Comparison of ENCODE assay signal across 1 cellular context in the genomic region with DNA sequence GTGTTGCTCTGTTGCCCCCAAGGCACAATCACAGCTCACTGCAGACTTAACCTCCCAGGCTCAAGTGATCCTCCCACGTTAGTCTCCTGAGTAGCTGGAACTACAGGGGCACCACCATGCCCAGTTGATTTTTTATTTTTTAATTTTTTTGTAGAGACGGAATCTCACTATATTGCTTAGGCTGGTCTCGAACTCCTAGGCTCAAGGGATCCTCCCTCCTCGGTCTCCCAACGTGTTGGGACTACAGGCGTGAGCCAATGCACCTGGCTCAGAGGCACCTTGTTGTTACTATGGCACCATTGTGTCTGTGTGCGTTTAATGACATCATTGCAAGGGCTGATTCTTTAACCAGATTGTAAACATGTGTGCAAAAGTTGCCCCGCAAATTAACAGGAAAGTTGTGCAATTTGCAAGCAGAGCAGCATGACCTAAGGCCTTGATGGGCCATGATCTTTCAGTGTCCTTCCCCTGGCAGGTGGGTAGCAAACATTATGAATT.
A peak's percentile ranks its signal among the peaks of the same experiment; 100 is the strongest.
TF ChIP-seq lines count a peak whose summit lies in the region.

No MANE protein-coding gene starts in this region.

TF ChIP-seq in HepG2, 621 proteins besides CTCF, POLR2A, EP300 and RAD21 (continued from another document and continues in another):
- TF ChIP-seq, protein P1, sequence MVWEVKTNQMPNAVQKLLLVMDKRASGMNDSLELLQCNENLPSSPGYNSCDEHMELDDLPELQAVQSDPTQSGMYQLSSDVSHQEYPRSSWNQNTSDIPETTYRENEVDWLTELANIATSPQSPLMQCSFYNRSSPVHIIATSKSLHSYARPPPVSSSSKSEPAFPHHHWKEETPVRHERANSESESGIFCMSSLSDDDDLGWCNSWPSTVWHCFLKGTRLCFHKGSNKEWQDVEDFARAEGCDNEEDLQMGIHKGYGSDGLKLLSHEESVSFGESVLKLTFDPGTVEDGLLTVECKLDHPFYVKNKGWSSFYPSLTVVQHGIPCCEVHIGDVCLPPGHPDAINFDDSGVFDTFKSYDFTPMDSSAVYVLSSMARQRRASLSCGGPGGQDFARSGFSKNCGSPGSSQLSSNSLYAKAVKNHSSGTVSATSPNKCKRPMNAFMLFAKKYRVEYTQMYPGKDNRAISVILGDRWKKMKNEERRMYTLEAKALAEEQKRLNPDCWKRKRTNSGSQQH (CRISPR knock-in tag; IDR thresholded peaks at IDR 0.05; ENCODE audit: low read depth): peak; percentile 89
- TF ChIP-seq ZIK1 (CRISPR knock-in tag; IDR thresholded peaks at IDR 0.05; ENCODE audit: borderline replicate concordance, low read depth): no peak
- TF ChIP-seq NFRKB (IDR thresholded peaks at IDR 0.05): no peak
- TF ChIP-seq ZNF180 (CRISPR knock-in tag; IDR thresholded peaks at IDR 0.05; ENCODE audit: borderline replicate concordance, low read depth): no peak
- no peak for TF ChIP-seq RBAK (CRISPR knock-in tag; IDR thresholded peaks at IDR 0.05)
- no peak for TF ChIP-seq ZNF333 (CRISPR knock-in tag; IDR thresholded peaks at IDR 0.05; ENCODE audit: borderline replicate concordance)
- TF ChIP-seq ZNF143 (CRISPR knock-in tag; IDR thresholded peaks at IDR 0.05): 0 out of 2 replicates have a peak, but pooled peaks have one; percentile 28
- TF ChIP-seq TOE1 (CRISPR knock-in tag; IDR thresholded peaks at IDR 0.05): no peak
- TF ChIP-seq MLLT10 (CRISPR knock-in tag; IDR thresholded peaks at IDR 0.05): no peak
- no peak for TF ChIP-seq THAP9 (CRISPR knock-in tag; IDR thresholded peaks at IDR 0.05; ENCODE audit: borderline replicate concordance)
- TF ChIP-seq NFE2L1 (CRISPR knock-in tag; IDR thresholded peaks at IDR 0.05; ENCODE audit: borderline replicate concordance): no peak
- TF ChIP-seq, protein P2, sequence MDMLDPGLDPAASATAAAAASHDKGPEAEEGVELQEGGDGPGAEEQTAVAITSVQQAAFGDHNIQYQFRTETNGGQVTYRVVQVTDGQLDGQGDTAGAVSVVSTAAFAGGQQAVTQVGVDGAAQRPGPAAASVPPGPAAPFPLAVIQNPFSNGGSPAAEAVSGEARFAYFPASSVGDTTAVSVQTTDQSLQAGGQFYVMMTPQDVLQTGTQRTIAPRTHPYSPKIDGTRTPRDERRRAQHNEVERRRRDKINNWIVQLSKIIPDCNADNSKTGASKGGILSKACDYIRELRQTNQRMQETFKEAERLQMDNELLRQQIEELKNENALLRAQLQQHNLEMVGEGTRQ (IDR thresholded peaks at IDR 0.05; ENCODE audit: low read depth, low read length): no peak
- TF ChIP-seq, protein P2 (CRISPR knock-in tag; IDR thresholded peaks at IDR 0.05; ENCODE audit: borderline replicate concordance): no peak
- TF ChIP-seq HMG20A (CRISPR knock-in tag; IDR thresholded peaks at IDR 0.05; ENCODE audit: borderline replicate concordance): peak; percentile 97
- TF ChIP-seq MTF1 (CRISPR knock-in tag; IDR thresholded peaks at IDR 0.05): no peak
- TF ChIP-seq ZNF446 (CRISPR knock-in tag; IDR thresholded peaks at IDR 0.05): no peak
- TF ChIP-seq AFF4 (CRISPR knock-in tag; IDR thresholded peaks at IDR 0.05): 0 out of 2 replicates have a peak, but pooled peaks have one; percentile 49
- TF ChIP-seq BRCA1 (CRISPR knock-in tag; IDR thresholded peaks at IDR 0.05): peak; percentile 80; the same call in 1 of the 2 replicates
- TF ChIP-seq ZBTB20 (CRISPR knock-in tag; IDR thresholded peaks at IDR 0.05; ENCODE audit: borderline replicate concordance, low read depth): peak; percentile 93; the same call in 1 of the 2 replicates
- peak; percentile 99 for TF ChIP-seq FOXO1 (CRISPR knock-in tag; IDR thresholded peaks at IDR 0.05)
- peak; percentile 91 for TF ChIP-seq ZNF614 (CRISPR knock-in tag; IDR thresholded peaks at IDR 0.05; ENCODE audit: borderline replicate concordance)
- TF ChIP-seq TAF1 (CRISPR knock-in tag; IDR thresholded peaks at IDR 0.05): no peak; the same call in 1 of the 2 replicates
- TF ChIP-seq, protein P3, sequence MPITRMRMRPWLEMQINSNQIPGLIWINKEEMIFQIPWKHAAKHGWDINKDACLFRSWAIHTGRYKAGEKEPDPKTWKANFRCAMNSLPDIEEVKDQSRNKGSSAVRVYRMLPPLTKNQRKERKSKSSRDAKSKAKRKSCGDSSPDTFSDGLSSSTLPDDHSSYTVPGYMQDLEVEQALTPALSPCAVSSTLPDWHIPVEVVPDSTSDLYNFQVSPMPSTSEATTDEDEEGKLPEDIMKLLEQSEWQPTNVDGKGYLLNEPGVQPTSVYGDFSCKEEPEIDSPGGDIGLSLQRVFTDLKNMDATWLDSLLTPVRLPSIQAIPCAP (CRISPR knock-in tag; IDR thresholded peaks at IDR 0.05; ENCODE audit: low read depth): no peak
- no peak for TF ChIP-seq ZNF570 (CRISPR knock-in tag; IDR thresholded peaks at IDR 0.05; ENCODE audit: borderline replicate concordance)
- peak; percentile 98 for TF ChIP-seq JUN (CRISPR knock-in tag; IDR thresholded peaks at IDR 0.05)
- no peak for TF ChIP-seq NFE2 (CRISPR knock-in tag; IDR thresholded peaks at IDR 0.05)
- TF ChIP-seq E2F2 (CRISPR knock-in tag; IDR thresholded peaks at IDR 0.05; ENCODE audit: borderline replicate concordance): no peak
- TF ChIP-seq ZNF660 (CRISPR knock-in tag; IDR thresholded peaks at IDR 0.05; ENCODE audit: borderline replicate concordance, low read depth): no peak
- TF ChIP-seq ZNF816 (CRISPR knock-in tag; IDR thresholded peaks at IDR 0.05; ENCODE audit: borderline replicate concordance): peak; percentile 73; the same call in 1 of the 2 replicates
- TF ChIP-seq SIX1 (CRISPR knock-in tag; IDR thresholded peaks at IDR 0.05; ENCODE audit: borderline replicate concordance): peak; percentile 32; the same call in 1 of the 2 replicates
- TF ChIP-seq CSRNP1 (CRISPR knock-in tag; IDR thresholded peaks at IDR 0.05): peak; percentile 60; the same call in 1 of the 2 replicates
- TF ChIP-seq ETS1 (CRISPR knock-in tag; IDR thresholded peaks at IDR 0.05): no peak
- TF ChIP-seq RARA (CRISPR knock-in tag; IDR thresholded peaks at IDR 0.05): peak; percentile 97
- peak; percentile 89; the same call in 1 of the 2 replicates for TF ChIP-seq ZNF878 (CRISPR knock-in tag; IDR thresholded peaks at IDR 0.05)
- no peak; the same call in 1 of the 2 replicates for TF ChIP-seq REPIN1 (CRISPR knock-in tag; IDR thresholded peaks at IDR 0.05; ENCODE audit: borderline replicate concordance, low read depth)
- TF ChIP-seq JARID2 (CRISPR knock-in tag; IDR thresholded peaks at IDR 0.05; ENCODE audit: insufficient replicate concordance): no peak
- no peak for TF ChIP-seq SOX6 (IDR thresholded peaks at IDR 0.05)
- TF ChIP-seq SOX6 (CRISPR knock-in tag; IDR thresholded peaks at IDR 0.05): peak; percentile 99
- peak; percentile 91 for TF ChIP-seq POGZ (CRISPR knock-in tag; IDR thresholded peaks at IDR 0.05)
- TF ChIP-seq ZNF331 (CRISPR knock-in tag; IDR thresholded peaks at IDR 0.05): peak; percentile 91; the same call in 1 of the 2 replicates
- peak; percentile 78 for TF ChIP-seq NR2C2 (CRISPR knock-in tag; IDR thresholded peaks at IDR 0.05; ENCODE audit: borderline replicate concordance)
- TF ChIP-seq IRF9 (CRISPR knock-in tag; IDR thresholded peaks at IDR 0.05; ENCODE audit: borderline replicate concordance): peak; percentile 66; the same call in 1 of the 2 replicates
- TF ChIP-seq POLR2G (IDR thresholded peaks at IDR 0.05; ENCODE audit: low read depth, low read length): no peak
- TF ChIP-seq EHMT2 (IDR thresholded peaks at IDR 0.05; ENCODE audit: borderline replicate concordance, low read depth, low read length): peak; percentile 62; the same call in 1 of the 2 replicates
